10 cellular contexts compared by ENCODE assay signal in genomic region chr13:25738342-25738771, GRCh38.
A peak's percentile ranks its signal among the peaks of the same experiment; 100 is the strongest.
DNase-seq lines count a peak whose midpoint lies in the region; ATAC-seq and TF ChIP-seq lines count a peak whose summit lies in the region.
"Had no signal": no experiment of that assay in that cellular context is flagged by ENCODE, and none has a peak within 500 bp of the region (broad histone marks: within the 10 kb centered on the region; RNA-seq: fewer than 3 reads in every experiment).

No MANE protein-coding gene starts in this region.

- intact Hi-C loops in left lung (cut with DNase I), result no loop called here

- H3K27ac ChIP-seq in SK-N-MC (peak overlapping the region; percentile 72), left lung (no peak overlapping the region)

- TF ChIP-seq CTCF in left lung (IDR thresholded peaks at IDR 0.05), result no peak

- H3K27me3 ChIP-seq in left lung, result no peaks in the 10 kb centered on the region

- no peak overlapping the region for H3K9ac ChIP-seq in SK-N-MC (ENCODE audit: insufficient read length)

- H3K9me3 ChIP-seq in SK-N-MC (ENCODE audit: low read depth, low read length) (no peaks in the 10 kb centered on the region), left lung (no peaks in the 10 kb centered on the region)

- H3K4me1 ChIP-seq in left lung, result no peaks in the 10 kb centered on the region

- H3K36me3 ChIP-seq in SK-N-MC (ENCODE audit: insufficient read depth, low read length), result no peaks in the 10 kb centered on the region
- H3K36me3 ChIP-seq in left lung, result no peaks in the 10 kb centered on the region

- DNase-seq in DMS53 treated with DMSO at 0.1 percent for 48 hours (lab: John Stamatoyannopoulos, UW; ENCODE audit: unreplicated experiment) (peak; percentile 56), NCI-H1105 treated with DMSO at 0.1 percent for 48 hours (lab: John Stamatoyannopoulos, UW) (peak; percentile 85), SK-N-MC (ENCODE audit: low read depth, low spot score) (peak; percentile 65), left lung (no peak), SIG-M5 (lab: John Stamatoyannopoulos, UW) (no peak), AG08396 (ENCODE audit: low spot score) (no peak), SKM-1 treated with dmso at 0.1 percent for 144 hours (lab: John Stamatoyannopoulos, UW; ENCODE audit: unreplicated experiment) (no peak)
- DNase-seq in effector CD8-positive, alpha-beta T cell (lab: John Stamatoyannopoulos, UW), result no peak
- DNase-seq: activated gamma-delta T cell treated with Interleukin-2 at 50 U/mL for 16 hours, HFFc6 had no signal

- peak; percentile 40 for ATAC-seq in left lung

- peak overlapping the region; percentile 62 for H3K4me3 ChIP-seq in SK-N-MC
- H3K4me3 ChIP-seq in left lung, result no peak overlapping the region

Comparison
In these comparisons a context has a peak if more than half of its experiments do, and no peak if none do; other contexts are left out.
1. DNase-seq: peak in DMS53 treated with DMSO at 0.1 percent for 48 hours (single experiment), NCI-H1105 treated with DMSO at 0.1 percent for 48 hours (single experiment) and SK-N-MC (single experiment); none in left lung (0 of 2), SIG-M5 (single experiment), AG08396 (single experiment), effector CD8-positive, alpha-beta T cell (single experiment) and SKM-1 treated with dmso at 0.1 percent for 144 hours (single experiment).